ENCODE assay signal across 17 cellular contexts in the genomic region with DNA sequence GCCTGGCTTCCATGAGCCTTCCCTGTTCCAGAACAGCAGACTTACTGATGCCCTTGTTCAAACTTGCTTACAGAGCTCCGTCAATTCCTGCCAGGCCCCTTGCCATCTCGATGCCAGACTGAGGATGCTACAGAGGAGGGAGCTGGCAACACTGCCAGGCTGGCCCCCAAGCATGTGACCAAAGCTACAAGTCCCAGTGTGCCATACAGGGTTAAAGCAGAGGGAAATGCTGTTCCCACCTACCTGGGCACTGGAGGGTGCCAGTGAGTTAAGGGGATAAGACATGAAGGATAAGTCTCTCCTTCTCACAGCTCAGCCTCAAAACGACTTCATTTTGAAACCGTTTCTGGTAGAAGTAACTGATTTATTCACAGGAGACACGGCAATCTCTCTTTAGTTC. TPM values are rescaled to one million over a fixed set of nuclear protein-coding genes. Genes with fewer than 3 reads are reported as not detected.
DNase-seq lines count a peak whose midpoint lies in the region; ATAC-seq and TF ChIP-seq lines count a peak whose summit lies in the region.
"Had no signal": no experiment of that assay in that cellular context is flagged by ENCODE, and none has a peak within 500 bp of the region (broad histone marks: within the 10 kb centered on the region; RNA-seq: fewer than 3 reads in every experiment).

No MANE protein-coding gene starts in this region.

- in situ Hi-C loops in IMR-90 (cut with MboI; ENCODE audit: low sequenced_read_pairs) = no loop called here

- H3K36me3 ChIP-seq in left ventricle myocardium inferior (peaks cover 26% of the 10 kb centered on the region), right atrium auricular region (peaks cover 27% of the 10 kb centered on the region), IMR-90 (ENCODE audit: control insufficient read depth, insufficient read depth, low read length) (peaks cover 20% of the 10 kb centered on the region)

- BruUV-seq in IMR-90 (replicated peaks; lab: Mats Ljungman, UMichigan) = no TSS peak

- no peak overlapping the region for H2AFZ ChIP-seq in IMR-90 (replicated peaks; ENCODE audit: low read length, poor library complexity)
- H2AFZ ChIP-seq: parathyroid adenoma had no signal

- no peak overlapping the region for H4K91ac ChIP-seq in IMR-90 (ENCODE audit: insufficient read depth, low read depth, low read length)

- no peak overlapping the region for H2BK20ac ChIP-seq in IMR-90 (ENCODE audit: low read depth, low read length)

- no peak for TF ChIP-seq POLR2A in IMR-90 (IDR thresholded peaks at IDR 0.05; ENCODE audit: low read depth, low read length)

- no peak overlapping the region for H3K14ac ChIP-seq in IMR-90 (replicated peaks; ENCODE audit: low read depth, low read length)

- H3K18ac ChIP-seq in IMR-90 (ENCODE audit: low read depth, low read length) = no peak overlapping the region

- no peak overlapping the region for H4K5ac ChIP-seq in IMR-90 (ENCODE audit: low read depth, low read length)

- H3K4ac ChIP-seq in IMR-90 (ENCODE audit: low read depth, low read length) = 0 out of 2 replicates have a peak overlapping the region, but pooled peaks have one; percentile 7

- H3K27me3 ChIP-seq in left ventricle myocardium inferior (ENCODE audit: low read depth) (no peaks in the 10 kb centered on the region), right atrium auricular region (no peaks in the 10 kb centered on the region), IMR-90 (ENCODE audit: control insufficient read depth, insufficient read depth, low read length) (no peaks in the 10 kb centered on the region)
- H3K27me3 ChIP-seq: ascending aorta, SJSA1 had no signal

- H2BK5ac ChIP-seq in IMR-90 (ENCODE audit: low read depth, low read length, poor library complexity, severe bottlenecking) = no peak overlapping the region

- H3K56ac ChIP-seq in IMR-90 (ENCODE audit: extremely low read depth, insufficient read depth, low read length) = no peak overlapping the region

- POLR2A ChIA-PET in IMR-90 (lab: Charles Lee; ENCODE audit: unreplicated experiment) = no interaction called here

- no peak overlapping the region for H2AK9ac ChIP-seq in IMR-90 (replicated peaks; ENCODE audit: low read depth, low read length, poor library complexity)

- dilution Hi-C loops in IMR-90 (cut with HindIII; ENCODE audit: low sequenced_read_pairs, unreplicated experiment) = no loop called here

- H2AK5ac ChIP-seq in IMR-90 (ENCODE audit: low read depth, low read length) = no peak overlapping the region; the same call in 1 of the 2 replicates

- no peak for TF ChIP-seq CTCF in left ventricle myocardium inferior (IDR thresholded peaks at IDR 0.05; ENCODE audit: borderline replicate concordance)
- TF ChIP-seq CTCF in right atrium auricular region (IDR thresholded peaks at IDR 0.05) = no peak
- TF ChIP-seq CTCF in IMR-90 (conservative IDR thresholded peaks at IDR 0.05; ENCODE audit: low read depth, low read length) = no peak
- TF ChIP-seq CTCF in coronary artery (IDR thresholded peaks at IDR 0.05) = no peak
- TF ChIP-seq CTCF in retinal pigment epithelial cell (conservative IDR thresholded peaks at IDR 0.05; ENCODE audit: low read depth, low read length) = peak; percentile 4

- no peak overlapping the region for H3K23ac ChIP-seq in IMR-90 (ENCODE audit: low read depth, low read length)

- no peak for TF ChIP-seq RAD21 in IMR-90 (IDR thresholded peaks at IDR 0.05; ENCODE audit: low read length)

- CTCF ChIA-PET in IMR-90 (lab: Yijun Ruan, JAX) = no interaction called here

- H3K9me3 ChIP-seq in left ventricle myocardium inferior (replicated peaks) (no peaks in the 10 kb centered on the region), right atrium auricular region (no peaks in the 10 kb centered on the region), IMR-90 (ENCODE audit: control insufficient read depth, insufficient read depth, low read length) (no peaks in the 10 kb centered on the region)
- H3K9me3 ChIP-seq: ascending aorta, SJSA1 had no signal

- ATAC-seq in IMR-90 (ENCODE audit: low read depth) (no peak), GM21423 (IDR thresholded peaks at IDR 0.05; ENCODE audit: unreplicated experiment) (no peak)

- no peak overlapping the region for H2BK120ac ChIP-seq in IMR-90 (ENCODE audit: low read depth, low read length)

- no peak overlapping the region for H3K9ac ChIP-seq in IMR-90 (ENCODE audit: low read depth, low read length)
- H3K9ac ChIP-seq: parathyroid adenoma had no signal

- WGBS in IMR-90 (ENCODE audit: extremely low coverage in 2 of 2, insufficient read length in 1 of 2), 2 experiments = 76% methylated on average over 3 of the region's 5 CpGs; no CpG with 5 or more reads in 1 of the 2 experiments

- peaks cover 0 to 18% of the 10 kb centered on the region in 2 experiments; a peak in 3 of 4 replicates for H3K79me1 ChIP-seq in IMR-90 (ENCODE audit: low read depth in 1 of 2, low read length in 2 of 2)

- no peak overlapping the region for H3K4me2 ChIP-seq in IMR-90 (ENCODE audit: low read depth, low read length)

- DNase-seq in left ventricle myocardium inferior = no peak
- DNase-seq in right atrium auricular region (ENCODE audit: low spot score) = no peak
- DNase-seq in IMR-90 = no peak
- DNase-seq in coronary artery (ENCODE audit: low spot score) = peak; percentile 59
- no peak for DNase-seq in retinal pigment epithelial cell (ENCODE audit: low read depth)
- no peak for DNase-seq in HK-2 (ENCODE audit: unreplicated experiment)
- DNase-seq in NCI-H1694 (lab: John Stamatoyannopoulos, UW) = no peak
- DNase-seq: activated CD8-positive, alpha-beta memory T cell treated with anti-CD3 and anti-CD28 coated beads, Interleukin-2, amount 50 U/mL, for 48 hours; CD8-positive, alpha-beta memory T cell; foreskin fibroblast; NCI-H1436; stimulated activated CD4-positive, alpha-beta T cell treated with anti-CD3 and anti-CD28 coated beads, Interleukin-4, amount 100 ng/mL, for 1 hour had no signal

- H3K4me1 ChIP-seq in left ventricle myocardium inferior (peaks cover 72% of the 10 kb centered on the region), right atrium auricular region (peaks cover 0 to 47% of the 10 kb centered on the region in 2 donors), IMR-90 (ENCODE audit: control insufficient read depth, insufficient read depth, low read length) (peaks cover 8% of the 10 kb centered on the region)
- H3K4me1 ChIP-seq: ascending aorta, parathyroid adenoma, SJSA1 had no signal

- H2BK15ac ChIP-seq in IMR-90 (ENCODE audit: low read depth, low read length) = no peak overlapping the region

- H3K27ac ChIP-seq in left ventricle myocardium inferior (replicated peaks) (peak overlapping the region; percentile 77), right atrium auricular region (peak overlapping the region in 1 of 2 donors; percentile 26), IMR-90 (ENCODE audit: insufficient read depth, low read length) (no peak overlapping the region), coronary artery (peak overlapping the region in 1 of 2 donors; percentile 56)
- H3K27ac ChIP-seq: ascending aorta, parathyroid adenoma, SJSA1 had no signal

- H3K9me1 ChIP-seq in IMR-90 (ENCODE audit: insufficient read depth, low read length) = peaks cover 10% of the 10 kb centered on the region; the same call in 1 of the 2 replicates

- intact Hi-C loops in left ventricle myocardium inferior (cut with micrococcal nuclease) = no loop called here
- intact Hi-C loops in IMR-90 (cut with micrococcal nuclease) = no loop called here

- H4K8ac ChIP-seq in IMR-90 (ENCODE audit: low read depth in 2 of 2, low read length in 2 of 2) = no peak overlapping the region

- H3K4me3 ChIP-seq in left ventricle myocardium inferior (no peak overlapping the region), right atrium auricular region (no peak overlapping the region), IMR-90 (ENCODE audit: insufficient read depth, low read depth, low read length) (no peak overlapping the region), coronary artery (no peak overlapping the region), retinal pigment epithelial cell (ENCODE audit: low read length) (no peak overlapping the region)
- H3K4me3 ChIP-seq: ascending aorta, SJSA1, skin epidermis had no signal

- no peaks in the 10 kb centered on the region; the same call in 1 of the 2 replicates for H4K20me1 ChIP-seq in IMR-90 (ENCODE audit: insufficient read depth, low read length)

TF ChIP-seq in IMR-90, 13 proteins besides CTCF, POLR2A, EP300 and RAD21 (continues in another document):
- no peak for TF ChIP-seq RFX5 (IDR thresholded peaks at IDR 0.05; ENCODE audit: low read depth, low read length)
- TF ChIP-seq, protein P1, sequence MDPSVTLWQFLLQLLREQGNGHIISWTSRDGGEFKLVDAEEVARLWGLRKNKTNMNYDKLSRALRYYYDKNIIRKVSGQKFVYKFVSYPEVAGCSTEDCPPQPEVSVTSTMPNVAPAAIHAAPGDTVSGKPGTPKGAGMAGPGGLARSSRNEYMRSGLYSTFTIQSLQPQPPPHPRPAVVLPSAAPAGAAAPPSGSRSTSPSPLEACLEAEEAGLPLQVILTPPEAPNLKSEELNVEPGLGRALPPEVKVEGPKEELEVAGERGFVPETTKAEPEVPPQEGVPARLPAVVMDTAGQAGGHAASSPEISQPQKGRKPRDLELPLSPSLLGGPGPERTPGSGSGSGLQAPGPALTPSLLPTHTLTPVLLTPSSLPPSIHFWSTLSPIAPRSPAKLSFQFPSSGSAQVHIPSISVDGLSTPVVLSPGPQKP (IDR thresholded peaks at IDR 0.05; ENCODE audit: borderline replicate concordance, low read depth, low read length) = no peak
- no peak for TF ChIP-seq CEBPB (IDR thresholded peaks at IDR 0.05; ENCODE audit: low read depth, low read length)
- no peak for TF ChIP-seq NFE2L2 (IDR thresholded peaks at IDR 0.05; ENCODE audit: low read depth, low read length)
- TF ChIP-seq RCOR1 (IDR thresholded peaks at IDR 0.05; ENCODE audit: insufficient replicate concordance, low read length) = no peak
- TF ChIP-seq MXI1 (IDR thresholded peaks at IDR 0.05; ENCODE audit: borderline replicate concordance, low read depth, low read length) = no peak
- no peak for TF ChIP-seq MAZ (IDR thresholded peaks at IDR 0.05; ENCODE audit: borderline replicate concordance, low read depth, low read length)
- no peak for TF ChIP-seq MAFK (IDR thresholded peaks at IDR 0.05; ENCODE audit: low read depth, low read length)
- TF ChIP-seq, protein P2, sequence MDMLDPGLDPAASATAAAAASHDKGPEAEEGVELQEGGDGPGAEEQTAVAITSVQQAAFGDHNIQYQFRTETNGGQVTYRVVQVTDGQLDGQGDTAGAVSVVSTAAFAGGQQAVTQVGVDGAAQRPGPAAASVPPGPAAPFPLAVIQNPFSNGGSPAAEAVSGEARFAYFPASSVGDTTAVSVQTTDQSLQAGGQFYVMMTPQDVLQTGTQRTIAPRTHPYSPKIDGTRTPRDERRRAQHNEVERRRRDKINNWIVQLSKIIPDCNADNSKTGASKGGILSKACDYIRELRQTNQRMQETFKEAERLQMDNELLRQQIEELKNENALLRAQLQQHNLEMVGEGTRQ (IDR thresholded peaks at IDR 0.05; ENCODE audit: low read depth, low read length) = no peak

RNA-seq across cellular contexts. Expression of a gene that starts 33.5 kb away (rescaled TPM):
- total RNA-seq in left ventricle myocardium inferior = 10.2 TPM
- 10 to 100 TPM; 17.0 to 29.8 TPM for total RNA-seq in right atrium auricular region
- 3.3 and 3.4 TPM in 2 replicates for total RNA-seq in IMR-90 (2012; rRNA removed)
- polyA plus RNA-seq in IMR-90 (2012; rRNA removed) = 20.4 and 22.3 TPM in 2 replicates
- 16.2 and 23.6 TPM in 2 replicates for polyA plus RNA-seq in IMR-90 (2012; cell fraction: cytosol; rRNA removed)
- polyA plus RNA-seq in IMR-90 (2012; cell fraction: nucleus; rRNA removed; ENCODE audit: low replicate concordance) = 82.8 and 188 TPM in 2 replicates
